9 cellular contexts compared by ENCODE assay signal in the genomic region with DNA sequence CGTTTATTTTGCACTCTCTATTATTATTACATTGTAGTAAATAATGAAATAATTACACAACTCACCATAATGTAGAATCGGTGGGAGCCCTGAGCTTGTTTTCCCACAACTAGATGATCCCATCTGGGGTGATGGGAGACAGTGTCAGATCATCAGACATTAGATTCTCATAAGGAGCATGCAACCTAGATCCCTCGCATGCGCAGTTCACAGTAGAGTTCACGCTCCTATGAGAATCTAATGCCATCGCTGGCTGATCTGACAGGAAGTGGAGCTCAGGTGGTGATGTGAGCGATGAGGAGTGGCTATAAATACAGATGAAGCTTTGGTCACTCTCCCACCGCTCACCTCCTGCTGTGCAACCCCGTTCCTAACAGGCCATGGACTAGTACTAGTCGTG.
"Had no signal": no experiment of that assay in that cellular context is flagged by ENCODE, and none has a peak within 500 bp of the region (broad histone marks: within the 10 kb centered on the region; RNA-seq: fewer than 3 reads in every experiment).

No MANE protein-coding gene starts in this region.

- H3K27ac ChIP-seq: GM23248 had no signal

- H3K9ac ChIP-seq: GM23248 had no signal

- FAIRE-seq: H1 had no signal

- H3K4me3 ChIP-seq: GM23248, GM23338, HAP-1 had no signal

- H2AFZ ChIP-seq: GM23248, GM23338 had no signal

- ATAC-seq: GM23338, HCT116 had no signal

- H3K4me1 ChIP-seq: HAP-1 had no signal

- H3K36me3 ChIP-seq: HAP-1 had no signal

- DNase-seq: GOT3, H7, H9, HFFc6 had no signal

- H3K9me3 ChIP-seq: HAP-1 had no signal
